ENCODE assay signal across 17 cellular contexts in the genomic region with DNA sequence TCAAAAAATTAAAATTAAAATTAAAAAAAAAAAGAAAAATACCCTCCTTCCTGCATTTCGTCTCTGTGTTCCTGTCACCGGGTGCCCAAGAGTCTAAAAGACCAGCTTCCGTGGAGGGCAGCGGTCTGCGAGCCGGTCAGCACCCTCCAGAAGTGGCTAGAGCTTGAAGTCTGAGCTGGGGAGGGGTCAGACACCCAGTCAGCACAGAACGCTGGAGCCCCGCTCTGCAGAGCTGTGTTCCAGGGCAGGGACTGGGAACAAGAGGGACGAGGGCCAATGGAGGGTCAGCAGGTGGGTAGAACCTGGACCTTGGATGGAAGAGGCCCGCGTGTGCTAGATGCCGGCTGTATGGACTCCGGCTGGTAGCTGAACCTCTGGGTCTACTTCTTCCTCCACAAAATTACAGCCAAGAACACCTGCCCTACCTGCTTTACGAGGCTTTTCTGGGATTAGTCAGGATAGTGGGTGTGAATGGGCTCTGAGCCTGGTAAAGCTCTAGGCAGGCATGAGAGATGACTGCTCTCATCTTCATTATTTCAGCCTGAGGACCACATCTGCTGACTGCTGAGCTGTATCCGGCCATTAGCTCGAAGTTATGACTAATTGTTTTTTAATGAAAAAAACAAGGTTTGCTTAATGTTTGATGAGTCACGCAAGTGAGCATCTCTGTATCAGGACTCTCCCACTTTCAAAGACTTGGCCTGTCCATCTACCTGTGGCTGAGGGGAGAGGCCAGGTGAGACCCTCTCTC. TPM values are rescaled to one million over a fixed set of nuclear protein-coding genes. Genes with fewer than 3 reads are reported as not detected.
A peak's percentile ranks its signal among the peaks of the same experiment; 100 is the strongest.
DNase-seq lines count a peak whose midpoint lies in the region; ATAC-seq and TF ChIP-seq lines count a peak whose summit lies in the region.
"Had no signal": no experiment of that assay in that cellular context is flagged by ENCODE, and none has a peak within 500 bp of the region (broad histone marks: within the 10 kb centered on the region; RNA-seq: fewer than 3 reads in every experiment).

No MANE protein-coding gene starts in this region.

- peaks cover 11% of the 10 kb centered on the region for H3K4me1 Mint-ChIP-seq in MCF 10A (ENCODE audit: insufficient read depth, unreplicated experiment)

- no peak overlapping the region for H3K4me3 Mint-ChIP-seq in MCF 10A (ENCODE audit: unreplicated experiment)

- H3K27me3 ChIP-seq in breast epithelium (no peaks in the 10 kb centered on the region), MG63 (no peaks in the 10 kb centered on the region)
- H3K27me3 ChIP-seq: colonic mucosa, Peyer's patch, testis had no signal

- no peaks in the 10 kb centered on the region for H3K9me3 Mint-ChIP-seq in MCF 10A (ENCODE audit: unreplicated experiment)

- CTCF ChIA-PET in MCF 10A (lab: Yijun Ruan, JAX): interaction anchor here (0.6 to 1.0 kb wide), 4 partner anchors 45 to 767 kb away, joined by 3 to 4 read pairs (median 4); no protein-coding TSS in a partner anchor

- H3K27ac Mint-ChIP-seq in MCF 10A (ENCODE audit: low read depth, unreplicated experiment): no peak overlapping the region

- peaks cover 7% of the 10 kb centered on the region for H3K36me3 Mint-ChIP-seq in MCF 10A (ENCODE audit: insufficient read depth, unreplicated experiment)

- TF ChIP-seq CTCF in MCF 10A (IDR thresholded peaks at IDR 0.05; ENCODE audit: unreplicated experiment) (no peak), breast epithelium (IDR thresholded peaks at IDR 0.05) (no peak), fibroblast of the aortic adventitia (IDR thresholded peaks at IDR 0.05; ENCODE audit: insufficient read depth, low read length) (no peak)

- no peaks in the 10 kb centered on the region for H3K27me3 Mint-ChIP-seq in MCF 10A (ENCODE audit: insufficient read depth, unreplicated experiment)

- no TSS peak for BruUV-seq in MCF 10A (replicated peaks; lab: Mats Ljungman, UMichigan)

- H3K4me3 ChIP-seq in breast epithelium (no peak overlapping the region), fibroblast of the aortic adventitia (ENCODE audit: low read depth, low read length) (no peak overlapping the region), skeletal muscle cell (ENCODE audit: low read depth, low read length) (no peak overlapping the region), MG63 (no peak overlapping the region)
- H3K4me3 ChIP-seq: colonic mucosa, GM12878, Peyer's patch, prostate gland, testis had no signal

- DNase-seq in MCF 10A (ENCODE audit: unreplicated experiment): peak; percentile 60
- DNase-seq in breast epithelium (ENCODE audit: low spot score in 2 of 2): no peak
- peak; percentile 38 for DNase-seq in fibroblast of the aortic adventitia (ENCODE audit: low read depth)
- DNase-seq in skeletal muscle cell (ENCODE audit: low read depth): peak; percentile 39
- DNase-seq in MG63: no peak
- DNase-seq in activated CD4-positive, alpha-beta T cell treated with anti-CD3 and anti-CD28 coated beads, Interleukin-2, amount 50 U/mL, for 48 hours: no peak
- DNase-seq: activated CD4-positive, alpha-beta T cell treated with anti-CD3 and anti-CD28 coated beads for 1 hour; activated T-cell treated with anti-CD3 and anti-CD28 coated beads for 4 hours; colonic mucosa; DMS79; KG1 had no signal

- H3K9me3 ChIP-seq in breast epithelium (no peaks in the 10 kb centered on the region), MG63 (no peaks in the 10 kb centered on the region)
- H3K9me3 ChIP-seq: colonic mucosa, Peyer's patch, prostate gland, testis had no signal

- no peak overlapping the region for H3K27ac ChIP-seq in breast epithelium
- H3K27ac ChIP-seq: colonic mucosa, Peyer's patch, prostate gland, testis had no signal

- TF ChIP-seq POLR2A in breast epithelium (IDR thresholded peaks at IDR 0.05): no peak

- ATAC-seq in SK-N-SH treated with all-trans-retinoic acid at 6 μM for 48 hours (peak; percentile 80), HG03135 (IDR thresholded peaks at IDR 0.05; ENCODE audit: unreplicated experiment) (no peak)

- POLR2A ChIA-PET in MCF 10A (lab: Yijun Ruan, JAX): interaction anchor here (0.6 to 1.5 kb wide), 9 partner anchors 18 to 628 kb away, joined by 3 to 5 read pairs (median 3); no protein-coding TSS in a partner anchor

- no peaks in the 10 kb centered on the region for H3K4me1 ChIP-seq in breast epithelium
- H3K4me1 ChIP-seq: colonic mucosa, Peyer's patch, prostate gland, testis had no signal

- intact Hi-C loops in MCF 10A (cut with micrococcal nuclease) (loop anchor here (1.0 kb wide), 1 partner anchor 33 kb away; the partner anchor contains the start of genes CTNS and SHPK), breast epithelium (cut with DNase I; ENCODE audit: low total_unique reads) (no loop called here)

- no peaks in the 10 kb centered on the region for H3K36me3 ChIP-seq in breast epithelium
- no peaks in the 10 kb centered on the region for H3K36me3 ChIP-seq in MG63
- H3K36me3 ChIP-seq: colonic mucosa, prostate gland had no signal

TF ChIP-seq in SK-N-SH treated with all-trans-retinoic acid at 6 μM for 48 hours, 23 proteins besides CTCF, POLR2A, EP300 and RAD21:
- TF ChIP-seq ESRRG (CRISPR knock-in tag; IDR thresholded peaks at IDR 0.05) (no peak), CSDC2 (CRISPR knock-in tag; IDR thresholded peaks at IDR 0.05) (no peak), TOX (CRISPR knock-in tag; IDR thresholded peaks at IDR 0.05; ENCODE audit: borderline replicate concordance) (no peak), ZFP30 (CRISPR knock-in tag; IDR thresholded peaks at IDR 0.05) (no peak), OSR1 (CRISPR knock-in tag; IDR thresholded peaks at IDR 0.05) (no peak), ZNF565 (CRISPR knock-in tag; conservative IDR thresholded peaks at IDR 0.05; ENCODE audit: low read depth) (no peak), ZFP3 (CRISPR knock-in tag; IDR thresholded peaks at IDR 0.05) (no peak), TCF4 (CRISPR knock-in tag; IDR thresholded peaks at IDR 0.05; ENCODE audit: borderline replicate concordance) (no peak)
- TF ChIP-seq, protein P1, sequence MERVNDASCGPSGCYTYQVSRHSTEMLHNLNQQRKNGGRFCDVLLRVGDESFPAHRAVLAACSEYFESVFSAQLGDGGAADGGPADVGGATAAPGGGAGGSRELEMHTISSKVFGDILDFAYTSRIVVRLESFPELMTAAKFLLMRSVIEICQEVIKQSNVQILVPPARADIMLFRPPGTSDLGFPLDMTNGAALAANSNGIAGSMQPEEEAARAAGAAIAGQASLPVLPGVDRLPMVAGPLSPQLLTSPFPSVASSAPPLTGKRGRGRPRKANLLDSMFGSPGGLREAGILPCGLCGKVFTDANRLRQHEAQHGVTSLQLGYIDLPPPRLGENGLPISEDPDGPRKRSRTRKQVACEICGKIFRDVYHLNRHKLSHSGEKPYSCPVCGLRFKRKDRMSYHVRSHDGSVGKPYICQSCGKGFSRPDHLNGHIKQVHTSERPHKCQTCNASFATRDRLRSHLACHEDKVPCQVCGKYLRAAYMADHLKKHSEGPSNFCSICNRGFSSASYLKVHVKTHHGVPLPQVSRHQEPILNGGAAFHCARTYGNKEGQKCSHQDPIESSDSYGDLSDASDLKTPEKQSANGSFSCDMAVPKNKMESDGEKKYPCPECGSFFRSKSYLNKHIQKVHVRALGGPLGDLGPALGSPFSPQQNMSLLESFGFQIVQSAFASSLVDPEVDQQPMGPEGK (CRISPR knock-in tag; IDR thresholded peaks at IDR 0.05; ENCODE audit: borderline replicate concordance): no peak
- TF ChIP-seq, protein P2, sequence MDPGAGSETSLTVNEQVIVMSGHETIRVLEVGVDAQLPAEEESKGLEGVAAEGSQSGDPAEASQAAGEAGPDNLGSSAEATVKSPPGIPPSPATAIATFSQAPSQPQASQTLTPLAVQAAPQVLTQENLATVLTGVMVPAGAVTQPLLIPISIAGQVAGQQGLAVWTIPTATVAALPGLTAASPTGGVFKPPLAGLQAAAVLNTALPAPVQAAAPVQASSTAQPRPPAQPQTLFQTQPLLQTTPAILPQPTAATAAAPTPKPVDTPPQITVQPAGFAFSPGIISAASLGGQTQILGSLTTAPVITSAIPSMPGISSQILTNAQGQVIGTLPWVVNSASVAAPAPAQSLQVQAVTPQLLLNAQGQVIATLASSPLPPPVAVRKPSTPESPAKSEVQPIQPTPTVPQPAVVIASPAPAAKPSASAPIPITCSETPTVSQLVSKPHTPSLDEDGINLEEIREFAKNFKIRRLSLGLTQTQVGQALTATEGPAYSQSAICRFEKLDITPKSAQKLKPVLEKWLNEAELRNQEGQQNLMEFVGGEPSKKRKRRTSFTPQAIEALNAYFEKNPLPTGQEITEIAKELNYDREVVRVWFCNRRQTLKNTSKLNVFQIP (CRISPR knock-in tag; IDR thresholded peaks at IDR 0.05; ENCODE audit: borderline replicate concordance, low read depth): no peak

RNA-seq across cellular contexts. Expression of gene TRPV1, which starts 5.9 kb away (rescaled TPM):
- total RNA-seq in MCF 10A (2022): 2.7 and 5.4 TPM in 2 replicates
- 1 to 10 TPM; 4.9 to 5.9 (median 5.9) TPM for total RNA-seq in breast epithelium
- 2.3 and 16.0 TPM in 2 replicates for total RNA-seq in fibroblast of the aortic adventitia (ENCODE audit: low replicate concordance)
- total RNA-seq in MG63 (2014; rRNA removed; shearing (Covaris generic); ENCODE audit: low replicate concordance): 0.10 TPM in 1 of 2 replicates, not detected in the other

RNA-seq across cellular contexts. Expression of gene SHPK, which starts 32.8 kb away (rescaled TPM):
- total RNA-seq in MCF 10A (2022): 6.3 and 8.3 TPM in 2 replicates
- 10 to 100 TPM in 2 of 3 donors, 1 to 10 TPM in 1; 9.5 to 17.4 (median 16.4) TPM for total RNA-seq in breast epithelium
- total RNA-seq in fibroblast of the aortic adventitia (ENCODE audit: low replicate concordance): 2.9 and 15.0 TPM in 2 replicates
- 2.9 and 3.8 TPM in 2 replicates for total RNA-seq in MG63 (2014; rRNA removed; shearing (Covaris generic); ENCODE audit: low replicate concordance)

RNA-seq across cellular contexts. Expression of gene CTNS, which starts 33.3 kb away (rescaled TPM):
- total RNA-seq in MCF 10A (2022): 7.1 and 11.4 TPM in 2 replicates
- 10 to 100 TPM; 20.0 to 31.0 (median 20.1) TPM for total RNA-seq in breast epithelium
- 13.3 and 27.7 TPM in 2 replicates for total RNA-seq in fibroblast of the aortic adventitia (ENCODE audit: low replicate concordance)
- total RNA-seq in MG63 (2014; rRNA removed; shearing (Covaris generic); ENCODE audit: low replicate concordance): 1.1 and 2.2 TPM in 2 replicates

RNA-seq across cellular contexts. Expression of gene TRPV3, which starts 45.7 kb away (rescaled TPM):
- total RNA-seq in MCF 10A (2022) (4.4 and 5.4 TPM in 2 replicates), breast epithelium (1 to 10 TPM in 2 of 3 donors, under 1 TPM in 1; 0.98 to 1.1 (median 1.0) TPM), fibroblast of the aortic adventitia (ENCODE audit: low replicate concordance) (1.5 and 1.9 TPM in 2 replicates)
- total RNA-seq in MG63 (2014; rRNA removed; shearing (Covaris generic); ENCODE audit: low replicate concordance): 0.07 TPM in 1 of 2 replicates, not detected in the other

Comparison
In these comparisons a context has a peak if more than half of its experiments do, and no peak if none do; other contexts are left out.
1. DNase-seq: peak in MCF 10A (single experiment), fibroblast of the aortic adventitia (single experiment) and skeletal muscle cell (single experiment); none in breast epithelium (0 of 2), MG63 (single experiment) and activated CD4-positive, alpha-beta T cell treated with anti-CD3 and anti-CD28 coated beads, Interleukin-2, amount 50 U/mL, for 48 hours (0 of 2).